ENCODE assay signal across 8 cellular contexts in the genomic region with DNA sequence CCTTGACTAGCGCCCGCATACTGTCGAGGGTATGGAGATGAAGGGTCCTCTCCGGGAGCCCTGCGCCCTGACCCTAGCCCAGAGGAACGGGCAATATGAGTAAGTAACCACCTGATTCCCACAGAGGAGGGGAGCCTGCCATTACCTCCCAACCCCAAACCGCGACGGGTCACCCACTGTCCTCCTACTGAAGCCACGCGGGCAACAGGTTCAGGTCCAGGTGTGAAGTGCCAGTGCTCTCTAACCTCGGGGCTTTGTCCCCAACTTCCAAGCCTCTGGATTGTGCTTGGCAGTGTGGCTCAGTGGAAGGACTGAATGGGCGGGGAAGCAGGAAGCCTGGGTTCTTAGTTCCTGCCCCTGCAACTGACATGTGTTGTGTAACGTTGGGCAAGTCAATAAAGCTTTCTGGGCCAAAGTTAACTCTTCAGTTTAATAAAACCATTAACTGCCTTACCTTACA. TPM values are rescaled to one million over a fixed set of nuclear protein-coding genes. Genes with fewer than 3 reads are reported as not detected.
DNase-seq lines count a peak whose midpoint lies in the region; ATAC-seq, FAIRE-seq and TF ChIP-seq lines count a peak whose summit lies in the region.

No MANE protein-coding gene starts in this region.

- peaks cover 14% of the 10 kb centered on the region for H3K79me2 ChIP-seq in PC-3 (ENCODE audit: low read length)

- H3K9me2 ChIP-seq in PC-3 (replicated peaks; ENCODE audit: low read length), result no peaks in the 10 kb centered on the region

- 0 out of 2 replicates have a peak, but pooled peaks cover 6% of the 10 kb centered on the region for H3K4me1 ChIP-seq in PC-3 (ENCODE audit: insufficient read depth, low read length)
- peaks cover 0 to 9% of the 10 kb centered on the region in 2 donors for H3K4me1 ChIP-seq in duodenal mucosa (ENCODE audit: control insufficient read depth in 1 of 2, insufficient read depth in 2 of 2, low read length in 2 of 2)
- H3K4me1 ChIP-seq in mucosa of rectum (ENCODE audit: control insufficient read depth in 2 of 2, insufficient read depth in 2 of 2, low read length in 2 of 2), result no peaks in the 10 kb centered on the region

- BruUV-seq in PC-3 (replicated peaks; lab: Mats Ljungman, UMichigan), result TSS peak; percentile 38

- CTCF ChIA-PET in PC-3 (lab: Charles Lee), result no interaction called here

- no peak for TF ChIP-seq CTCF in PC-3 (conservative IDR thresholded peaks at IDR 0.05; ENCODE audit: low read depth, low read length)

- TF ChIP-seq POLR2A in GM12891 (IDR thresholded peaks at IDR 0.05; ENCODE audit: low read depth, low read length), result no peak

- H3K36me3 ChIP-seq in PC-3 (ENCODE audit: low read depth, low read length) (no peaks in the 10 kb centered on the region), duodenal mucosa (ENCODE audit: control insufficient read depth in 1 of 2, insufficient read depth in 2 of 2, low read length in 2 of 2) (peaks cover 0 to 5% of the 10 kb centered on the region in 2 donors), mucosa of rectum (ENCODE audit: control insufficient read depth in 2 of 2, insufficient read depth in 2 of 2, low read length in 2 of 2) (peaks cover 0 to 3% of the 10 kb centered on the region in 2 donors)

- POLR2A ChIA-PET in PC-3 (lab: Charles Lee; ENCODE audit: unreplicated experiment), result no interaction called here

- H2AFZ ChIP-seq in PC-3 (ENCODE audit: low read length), result peak overlapping the region; percentile 76

- H3K27ac ChIP-seq in PC-3 (ENCODE audit: low read length) (0 out of 2 replicates have a peak overlapping the region, but pooled peaks have one; percentile 23), duodenal mucosa (ENCODE audit: low read depth, low read length) (peak overlapping the region; percentile 22), mucosa of rectum (ENCODE audit: low read depth in 2 of 2, low read length in 2 of 2) (peak overlapping the region; percentile 85 to 86)

- H3K9ac ChIP-seq in PC-3 (ENCODE audit: low read length) (peak overlapping the region; percentile 55), duodenal mucosa (ENCODE audit: low read depth in 1 of 2, low read length in 2 of 2) (peak overlapping the region; percentile 63 to 73), mucosa of rectum (ENCODE audit: low read depth in 1 of 2, low read length in 2 of 2) (peak overlapping the region; percentile 58 to 65)

- intact Hi-C loops in PC-3 (cut with micrococcal nuclease), result loop anchor here (2.0 kb wide), 1 partner anchor 18 kb away; the partner anchor contains the start of gene SMARCA1

- no peaks in the 10 kb centered on the region for H4K20me1 ChIP-seq in PC-3 (ENCODE audit: low read length)

- H3K27me3 ChIP-seq in PC-3 (ENCODE audit: low read length), result no peaks in the 10 kb centered on the region
- no peaks in the 10 kb centered on the region for H3K27me3 ChIP-seq in duodenal mucosa (ENCODE audit: control insufficient read depth in 1 of 2, insufficient read depth in 2 of 2, low read length in 2 of 2)
- no peaks in the 10 kb centered on the region for H3K27me3 ChIP-seq in mucosa of rectum (ENCODE audit: control insufficient read depth in 2 of 2, insufficient read depth in 2 of 2, low read length in 2 of 2)

- H3K4me3 ChIP-seq in PC-3 (ENCODE audit: low read length) (peak overlapping the region; percentile 84), duodenal mucosa (ENCODE audit: low read depth in 1 of 2, low read length in 2 of 2) (peak overlapping the region; percentile 72 to 80), mucosa of rectum (ENCODE audit: low read length in 2 of 2) (peak overlapping the region; percentile 67 to 80)

- no peak for DNase-seq in GM12891 (ENCODE audit: insufficient read length, low spot score)
- DNase-seq in PC-3, result peak; percentile 36
- DNase-seq in iPS-NIHi7 (ENCODE audit: extremely low spot score), result no peak
- no peak for DNase-seq in GM19238 (ENCODE audit: insufficient read length, low spot score)
- DNase-seq in hepatic stellate cell (ENCODE audit: low spot score), result no peak

- H3K9me3 ChIP-seq in PC-3 (ENCODE audit: low read length), result no peaks in the 10 kb centered on the region
- no peaks in the 10 kb centered on the region for H3K9me3 ChIP-seq in duodenal mucosa (ENCODE audit: control insufficient read depth in 1 of 2, low read length in 2 of 2)
- H3K9me3 ChIP-seq in mucosa of rectum (ENCODE audit: control insufficient read depth in 2 of 2, low read length in 2 of 2), result no peaks in the 10 kb centered on the region

- ATAC-seq in HG02798 (IDR thresholded peaks at IDR 0.05; ENCODE audit: poor library complexity, unreplicated experiment) (peak; percentile 20), PC-3 (peak; percentile 65)

- H3K4me2 ChIP-seq in PC-3 (ENCODE audit: low read length), result peak overlapping the region; percentile 88

- FAIRE-seq in GM12891 (lab: Jason Lieb, UNC), result peak; percentile 78

- H3F3A ChIP-seq in PC-3 (ENCODE audit: low read length, unreplicated experiment), result no peaks in the 10 kb centered on the region

TF ChIP-seq in GM12891, 5 proteins besides CTCF, POLR2A, EP300 and RAD21:
- TF ChIP-seq POU2F2 (IDR thresholded peaks at IDR 0.05; ENCODE audit: low read depth, low read length) (no peak), SPI1 (IDR thresholded peaks at IDR 0.05; ENCODE audit: low read depth, low read length) (no peak)

RNA-seq across cellular contexts. Expression of gene OCRL, which starts 0.7 kb away (rescaled TPM):
- 2.3 TPM for polyA plus RNA-seq in GM12891 (2012; ENCODE audit: low read depth, missing spikeins)
- total RNA-seq in PC-3 (2014; rRNA removed), result 18.7 and 19.4 TPM in 2 replicates

RNA-seq across cellular contexts. Expression of gene SMARCA1, which starts 17.5 kb away (rescaled TPM):
- polyA plus RNA-seq in GM12891 (2012; ENCODE audit: low read depth, missing spikeins), result 3.0 TPM
- 34.8 and 35.6 TPM in 2 replicates for total RNA-seq in PC-3 (2014; rRNA removed)

Comparison
In these comparisons a context has a peak if more than half of its experiments do, and no peak if none do; other contexts are left out.
1. H3K27ac ChIP-seq: peak in every context shown above with its lines; median percentile 86 in mucosa of rectum; 23 in PC-3; 22 in duodenal mucosa.